Comparison of ENCODE assay signal across 1 cellular context in the genomic region with DNA sequence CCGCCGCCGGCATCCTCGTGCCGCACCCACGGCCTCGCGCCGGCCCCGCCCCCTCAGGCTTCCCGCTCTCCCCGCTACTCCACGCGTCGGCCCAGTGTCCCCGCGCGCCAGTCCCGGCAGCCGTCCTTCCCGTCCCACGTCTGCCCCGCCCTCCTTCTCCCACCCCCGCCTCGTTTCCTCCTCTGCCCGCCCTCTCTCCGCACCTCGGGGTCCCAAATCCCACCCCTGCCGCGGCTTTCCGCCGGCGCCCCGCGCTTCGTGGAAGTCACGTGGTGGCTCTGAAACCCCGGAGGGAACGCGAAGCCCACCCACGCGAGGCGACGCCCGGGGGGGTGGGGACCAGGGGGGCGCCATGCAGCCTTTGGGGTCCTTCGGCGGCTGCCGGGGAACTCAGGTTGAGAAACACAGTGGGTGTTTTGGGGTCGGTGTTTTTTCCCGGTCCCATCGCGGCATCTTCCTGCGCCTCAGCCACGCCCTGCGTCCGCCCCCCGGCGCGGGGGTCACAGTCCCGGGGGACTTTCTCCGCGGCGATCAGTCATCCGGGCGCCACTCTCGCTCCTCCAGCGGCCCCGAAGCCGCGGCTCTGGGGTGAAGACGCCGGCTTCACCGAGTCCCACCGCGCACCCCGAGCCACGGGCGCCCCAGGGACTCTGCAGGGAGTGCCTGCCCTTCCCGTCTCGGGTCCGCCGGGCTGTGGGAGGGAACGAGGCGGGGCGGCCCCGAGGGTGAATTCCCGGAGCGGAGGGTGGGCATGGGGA.
TF ChIP-seq lines count a peak whose summit lies in the region.

A gene with protein sequence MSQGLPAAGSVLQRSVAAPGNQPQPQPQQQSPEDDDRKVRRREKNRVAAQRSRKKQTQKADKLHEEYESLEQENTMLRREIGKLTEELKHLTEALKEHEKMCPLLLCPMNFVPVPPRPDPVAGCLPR (minus strand): TSS at position 2 of the 758 bp plus-strand sequence. CDS start 78 bp downstream, outside the sequence.

TF ChIP-seq in GM12878, 131 proteins besides CTCF, POLR2A, EP300 and RAD21 (continued from another document and continues in another):
- TF ChIP-seq, protein P1, sequence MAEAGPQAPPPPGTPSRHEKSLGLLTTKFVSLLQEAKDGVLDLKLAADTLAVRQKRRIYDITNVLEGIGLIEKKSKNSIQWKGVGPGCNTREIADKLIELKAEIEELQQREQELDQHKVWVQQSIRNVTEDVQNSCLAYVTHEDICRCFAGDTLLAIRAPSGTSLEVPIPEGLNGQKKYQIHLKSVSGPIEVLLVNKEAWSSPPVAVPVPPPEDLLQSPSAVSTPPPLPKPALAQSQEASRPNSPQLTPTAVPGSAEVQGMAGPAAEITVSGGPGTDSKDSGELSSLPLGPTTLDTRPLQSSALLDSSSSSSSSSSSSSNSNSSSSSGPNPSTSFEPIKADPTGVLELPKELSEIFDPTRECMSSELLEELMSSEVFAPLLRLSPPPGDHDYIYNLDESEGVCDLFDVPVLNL (IDR thresholded peaks at IDR 0.05; ENCODE audit: low read depth, low read length) = no peak
- TF ChIP-seq, protein P2, sequence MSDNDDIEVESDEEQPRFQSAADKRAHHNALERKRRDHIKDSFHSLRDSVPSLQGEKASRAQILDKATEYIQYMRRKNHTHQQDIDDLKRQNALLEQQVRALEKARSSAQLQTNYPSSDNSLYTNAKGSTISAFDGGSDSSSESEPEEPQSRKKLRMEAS (IDR thresholded peaks at IDR 0.05; ENCODE audit: low read depth, low read length) = 0 out of 2 replicates have a peak, but pooled peaks have one; percentile 38
- TF ChIP-seq FOS (IDR thresholded peaks at IDR 0.05; ENCODE audit: borderline replicate concordance, extremely low read depth, insufficient read length) = no peak
- TF ChIP-seq, protein P3, sequence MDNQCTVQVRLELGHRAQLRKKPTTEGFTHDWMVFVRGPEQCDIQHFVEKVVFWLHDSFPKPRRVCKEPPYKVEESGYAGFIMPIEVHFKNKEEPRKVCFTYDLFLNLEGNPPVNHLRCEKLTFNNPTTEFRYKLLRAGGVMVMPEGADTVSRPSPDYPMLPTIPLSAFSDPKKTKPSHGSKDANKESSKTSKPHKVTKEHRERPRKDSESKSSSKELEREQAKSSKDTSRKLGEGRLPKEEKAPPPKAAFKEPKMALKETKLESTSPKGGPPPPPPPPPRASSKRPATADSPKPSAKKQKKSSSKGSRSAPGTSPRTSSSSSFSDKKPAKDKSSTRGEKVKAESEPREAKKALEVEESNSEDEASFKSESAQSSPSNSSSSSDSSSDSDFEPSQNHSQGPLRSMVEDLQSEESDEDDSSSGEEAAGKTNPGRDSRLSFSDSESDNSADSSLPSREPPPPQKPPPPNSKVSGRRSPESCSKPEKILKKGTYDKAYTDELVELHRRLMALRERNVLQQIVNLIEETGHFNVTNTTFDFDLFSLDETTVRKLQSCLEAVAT (IDR thresholded peaks at IDR 0.05) = no peak
- TF ChIP-seq, protein P4, sequence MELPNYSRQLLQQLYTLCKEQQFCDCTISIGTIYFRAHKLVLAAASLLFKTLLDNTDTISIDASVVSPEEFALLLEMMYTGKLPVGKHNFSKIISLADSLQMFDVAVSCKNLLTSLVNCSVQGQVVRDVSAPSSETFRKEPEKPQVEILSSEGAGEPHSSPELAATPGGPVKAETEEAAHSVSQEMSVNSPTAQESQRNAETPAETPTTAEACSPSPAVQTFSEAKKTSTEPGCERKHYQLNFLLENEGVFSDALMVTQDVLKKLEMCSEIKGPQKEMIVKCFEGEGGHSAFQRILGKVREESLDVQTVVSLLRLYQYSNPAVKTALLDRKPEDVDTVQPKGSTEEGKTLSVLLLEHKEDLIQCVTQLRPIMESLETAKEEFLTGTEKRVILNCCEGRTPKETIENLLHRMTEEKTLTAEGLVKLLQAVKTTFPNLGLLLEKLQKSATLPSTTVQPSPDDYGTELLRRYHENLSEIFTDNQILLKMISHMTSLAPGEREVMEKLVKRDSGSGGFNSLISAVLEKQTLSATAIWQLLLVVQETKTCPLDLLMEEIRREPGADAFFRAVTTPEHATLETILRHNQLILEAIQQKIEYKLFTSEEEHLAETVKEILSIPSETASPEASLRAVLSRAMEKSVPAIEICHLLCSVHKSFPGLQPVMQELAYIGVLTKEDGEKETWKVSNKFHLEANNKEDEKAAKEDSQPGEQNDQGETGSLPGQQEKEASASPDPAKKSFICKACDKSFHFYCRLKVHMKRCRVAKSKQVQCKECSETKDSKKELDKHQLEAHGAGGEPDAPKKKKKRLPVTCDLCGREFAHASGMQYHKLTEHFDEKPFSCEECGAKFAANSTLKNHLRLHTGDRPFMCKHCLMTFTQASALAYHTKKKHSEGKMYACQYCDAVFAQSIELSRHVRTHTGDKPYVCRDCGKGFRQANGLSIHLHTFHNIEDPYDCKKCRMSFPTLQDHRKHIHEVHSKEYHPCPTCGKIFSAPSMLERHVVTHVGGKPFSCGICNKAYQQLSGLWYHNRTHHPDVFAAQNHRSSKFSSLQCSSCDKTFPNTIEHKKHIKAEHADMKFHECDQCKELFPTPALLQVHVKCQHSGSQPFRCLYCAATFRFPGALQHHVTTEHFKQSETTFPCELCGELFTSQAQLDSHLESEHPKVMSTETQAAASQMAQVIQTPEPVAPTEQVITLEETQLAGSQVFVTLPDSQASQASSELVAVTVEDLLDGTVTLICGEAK (IDR thresholded peaks at IDR 0.05; ENCODE audit: borderline replicate concordance) = no peak
- no peak for TF ChIP-seq CHD2 (IDR thresholded peaks at IDR 0.05; ENCODE audit: borderline replicate concordance, low read depth, low read length)
- TF ChIP-seq HDAC2 (IDR thresholded peaks at IDR 0.05) = no peak
- TF ChIP-seq ZNF274 (IDR thresholded peaks at IDR 0.05; ENCODE audit: insufficient read depth, insufficient read length) = no peak
- TF ChIP-seq CHD4 (IDR thresholded peaks at IDR 0.05) = no peak
- TF ChIP-seq CBX5 (IDR thresholded peaks at IDR 0.05; ENCODE audit: low read depth) = no peak
- TF ChIP-seq, protein P5, sequence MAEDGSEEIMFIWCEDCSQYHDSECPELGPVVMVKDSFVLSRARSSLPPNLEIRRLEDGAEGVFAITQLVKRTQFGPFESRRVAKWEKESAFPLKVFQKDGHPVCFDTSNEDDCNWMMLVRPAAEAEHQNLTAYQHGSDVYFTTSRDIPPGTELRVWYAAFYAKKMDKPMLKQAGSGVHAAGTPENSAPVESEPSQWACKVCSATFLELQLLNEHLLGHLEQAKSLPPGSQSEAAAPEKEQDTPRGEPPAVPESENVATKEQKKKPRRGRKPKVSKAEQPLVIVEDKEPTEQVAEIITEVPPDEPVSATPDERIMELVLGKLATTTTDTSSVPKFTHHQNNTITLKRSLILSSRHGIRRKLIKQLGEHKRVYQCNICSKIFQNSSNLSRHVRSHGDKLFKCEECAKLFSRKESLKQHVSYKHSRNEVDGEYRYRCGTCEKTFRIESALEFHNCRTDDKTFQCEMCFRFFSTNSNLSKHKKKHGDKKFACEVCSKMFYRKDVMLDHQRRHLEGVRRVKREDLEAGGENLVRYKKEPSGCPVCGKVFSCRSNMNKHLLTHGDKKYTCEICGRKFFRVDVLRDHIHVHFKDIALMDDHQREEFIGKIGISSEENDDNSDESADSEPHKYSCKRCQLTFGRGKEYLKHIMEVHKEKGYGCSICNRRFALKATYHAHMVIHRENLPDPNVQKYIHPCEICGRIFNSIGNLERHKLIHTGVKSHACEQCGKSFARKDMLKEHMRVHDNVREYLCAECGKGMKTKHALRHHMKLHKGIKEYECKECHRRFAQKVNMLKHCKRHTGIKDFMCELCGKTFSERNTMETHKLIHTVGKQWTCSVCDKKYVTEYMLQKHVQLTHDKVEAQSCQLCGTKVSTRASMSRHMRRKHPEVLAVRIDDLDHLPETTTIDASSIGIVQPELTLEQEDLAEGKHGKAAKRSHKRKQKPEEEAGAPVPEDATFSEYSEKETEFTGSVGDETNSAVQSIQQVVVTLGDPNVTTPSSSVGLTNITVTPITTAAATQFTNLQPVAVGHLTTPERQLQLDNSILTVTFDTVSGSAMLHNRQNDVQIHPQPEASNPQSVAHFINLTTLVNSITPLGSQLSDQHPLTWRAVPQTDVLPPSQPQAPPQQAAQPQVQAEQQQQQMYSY (CRISPR knock-in tag; IDR thresholded peaks at IDR 0.05) = no peak
- no peak for TF ChIP-seq ZSCAN29 (IDR thresholded peaks at IDR 0.05)
- TF ChIP-seq CREM (IDR thresholded peaks at IDR 0.05; ENCODE audit: low read depth) = peak; percentile 65
- TF ChIP-seq EGR1 (IDR thresholded peaks at IDR 0.05; ENCODE audit: borderline replicate concordance in 1 of 2, low read depth in 2 of 2, low read length in 2 of 2) = peak in 1 of 2 experiments; percentile 0; a peak in 1 of 3 replicates
- TF ChIP-seq RBBP5 (conservative IDR thresholded peaks at IDR 0.05) = no peak
- TF ChIP-seq SUPT20H (IDR thresholded peaks at IDR 0.05; ENCODE audit: borderline replicate concordance, control insufficient read depth, low read depth, low read length) = no peak
- TF ChIP-seq IKZF2 (IDR thresholded peaks at IDR 0.05) = peak in 1 of 2 experiments; percentile 24; a peak in 1 of 4 replicates
- no peak for TF ChIP-seq SUZ12 (IDR thresholded peaks at IDR 0.05; ENCODE audit: unreplicated experiment)
- TF ChIP-seq ATF7 (IDR thresholded peaks at IDR 0.05; ENCODE audit: low read depth) = no peak
- TF ChIP-seq, protein P6, sequence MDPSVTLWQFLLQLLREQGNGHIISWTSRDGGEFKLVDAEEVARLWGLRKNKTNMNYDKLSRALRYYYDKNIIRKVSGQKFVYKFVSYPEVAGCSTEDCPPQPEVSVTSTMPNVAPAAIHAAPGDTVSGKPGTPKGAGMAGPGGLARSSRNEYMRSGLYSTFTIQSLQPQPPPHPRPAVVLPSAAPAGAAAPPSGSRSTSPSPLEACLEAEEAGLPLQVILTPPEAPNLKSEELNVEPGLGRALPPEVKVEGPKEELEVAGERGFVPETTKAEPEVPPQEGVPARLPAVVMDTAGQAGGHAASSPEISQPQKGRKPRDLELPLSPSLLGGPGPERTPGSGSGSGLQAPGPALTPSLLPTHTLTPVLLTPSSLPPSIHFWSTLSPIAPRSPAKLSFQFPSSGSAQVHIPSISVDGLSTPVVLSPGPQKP (IDR thresholded peaks at IDR 0.05; ENCODE audit: low read depth, low read length) = no peak
- TF ChIP-seq, protein P7, sequence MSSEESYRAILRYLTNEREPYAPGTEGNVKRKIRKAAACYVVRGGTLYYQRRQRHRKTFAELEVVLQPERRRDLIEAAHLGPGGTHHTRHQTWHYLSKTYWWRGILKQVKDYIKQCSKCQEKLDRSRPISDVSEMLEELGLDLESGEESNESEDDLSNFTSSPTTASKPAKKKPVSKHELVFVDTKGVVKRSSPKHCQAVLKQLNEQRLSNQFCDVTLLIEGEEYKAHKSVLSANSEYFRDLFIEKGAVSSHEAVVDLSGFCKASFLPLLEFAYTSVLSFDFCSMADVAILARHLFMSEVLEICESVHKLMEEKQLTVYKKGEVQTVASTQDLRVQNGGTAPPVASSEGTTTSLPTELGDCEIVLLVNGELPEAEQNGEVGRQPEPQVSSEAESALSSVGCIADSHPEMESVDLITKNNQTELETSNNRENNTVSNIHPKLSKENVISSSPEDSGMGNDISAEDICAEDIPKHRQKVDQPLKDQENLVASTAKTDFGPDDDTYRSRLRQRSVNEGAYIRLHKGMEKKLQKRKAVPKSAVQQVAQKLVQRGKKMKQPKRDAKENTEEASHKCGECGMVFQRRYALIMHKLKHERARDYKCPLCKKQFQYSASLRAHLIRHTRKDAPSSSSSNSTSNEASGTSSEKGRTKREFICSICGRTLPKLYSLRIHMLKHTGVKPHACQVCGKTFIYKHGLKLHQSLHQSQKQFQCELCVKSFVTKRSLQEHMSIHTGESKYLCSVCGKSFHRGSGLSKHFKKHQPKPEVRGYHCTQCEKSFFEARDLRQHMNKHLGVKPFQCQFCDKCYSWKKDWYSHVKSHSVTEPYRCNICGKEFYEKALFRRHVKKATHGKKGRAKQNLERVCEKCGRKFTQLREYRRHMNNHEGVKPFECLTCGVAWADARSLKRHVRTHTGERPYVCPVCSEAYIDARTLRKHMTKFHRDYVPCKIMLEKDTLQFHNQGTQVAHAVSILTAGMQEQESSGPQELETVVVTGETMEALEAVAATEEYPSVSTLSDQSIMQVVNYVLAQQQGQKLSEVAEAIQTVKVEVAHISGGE (CRISPR knock-in tag; IDR thresholded peaks at IDR 0.05) = no peak
- TF ChIP-seq, protein P8, sequence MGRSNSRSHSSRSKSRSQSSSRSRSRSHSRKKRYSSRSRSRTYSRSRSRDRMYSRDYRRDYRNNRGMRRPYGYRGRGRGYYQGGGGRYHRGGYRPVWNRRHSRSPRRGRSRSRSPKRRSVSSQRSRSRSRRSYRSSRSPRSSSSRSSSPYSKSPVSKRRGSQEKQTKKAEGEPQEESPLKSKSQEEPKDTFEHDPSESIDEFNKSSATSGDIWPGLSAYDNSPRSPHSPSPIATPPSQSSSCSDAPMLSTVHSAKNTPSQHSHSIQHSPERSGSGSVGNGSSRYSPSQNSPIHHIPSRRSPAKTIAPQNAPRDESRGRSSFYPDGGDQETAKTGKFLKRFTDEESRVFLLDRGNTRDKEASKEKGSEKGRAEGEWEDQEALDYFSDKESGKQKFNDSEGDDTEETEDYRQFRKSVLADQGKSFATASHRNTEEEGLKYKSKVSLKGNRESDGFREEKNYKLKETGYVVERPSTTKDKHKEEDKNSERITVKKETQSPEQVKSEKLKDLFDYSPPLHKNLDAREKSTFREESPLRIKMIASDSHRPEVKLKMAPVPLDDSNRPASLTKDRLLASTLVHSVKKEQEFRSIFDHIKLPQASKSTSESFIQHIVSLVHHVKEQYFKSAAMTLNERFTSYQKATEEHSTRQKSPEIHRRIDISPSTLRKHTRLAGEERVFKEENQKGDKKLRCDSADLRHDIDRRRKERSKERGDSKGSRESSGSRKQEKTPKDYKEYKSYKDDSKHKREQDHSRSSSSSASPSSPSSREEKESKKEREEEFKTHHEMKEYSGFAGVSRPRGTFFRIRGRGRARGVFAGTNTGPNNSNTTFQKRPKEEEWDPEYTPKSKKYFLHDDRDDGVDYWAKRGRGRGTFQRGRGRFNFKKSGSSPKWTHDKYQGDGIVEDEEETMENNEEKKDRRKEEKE (IDR thresholded peaks at IDR 0.05) = no peak
- no peak for TF ChIP-seq NR2C1 (IDR thresholded peaks at IDR 0.05)
- no peak for TF ChIP-seq ZZZ3 (IDR thresholded peaks at IDR 0.05; ENCODE audit: control insufficient read depth, insufficient read length, low read depth)
- no peak for TF ChIP-seq TCF7 (IDR thresholded peaks at IDR 0.05; ENCODE audit: borderline replicate concordance)
- TF ChIP-seq TARDBP (IDR thresholded peaks at IDR 0.05; ENCODE audit: borderline replicate concordance) = no peak
- TF ChIP-seq EZH2 (IDR thresholded peaks at IDR 0.05; ENCODE audit: borderline replicate concordance, control insufficient read depth, low read depth, low read length) = no peak
